Comparison of ENCODE assay signal across 12 cellular contexts in the genomic region with DNA sequence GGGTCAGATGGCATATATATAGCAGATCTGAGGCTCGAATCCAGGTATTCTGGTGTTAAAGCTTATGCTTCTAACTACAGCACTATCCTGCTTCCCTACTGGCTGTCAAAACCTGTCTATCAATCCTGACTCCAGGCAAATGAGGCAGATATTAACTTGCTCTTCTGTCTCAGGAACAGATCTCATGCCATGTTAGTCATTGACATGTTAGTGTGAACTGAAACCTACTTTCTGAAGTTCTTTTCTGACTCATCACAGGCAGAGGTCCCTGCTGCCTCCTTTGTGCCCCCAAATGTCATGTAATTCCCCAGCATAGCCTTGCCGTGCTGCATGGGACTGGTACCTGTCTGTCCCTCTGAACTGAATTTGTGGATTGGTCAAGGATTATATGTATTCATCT.
DNase-seq lines count a peak whose midpoint lies in the region; ATAC-seq, FAIRE-seq and TF ChIP-seq lines count a peak whose summit lies in the region.
"Had no signal": no experiment of that assay in that cellular context is flagged by ENCODE, and none has a peak within 500 bp of the region (broad histone marks: within the 10 kb centered on the region; RNA-seq: fewer than 3 reads in every experiment).

No MANE protein-coding gene starts in this region.

- no peaks in the 10 kb centered on the region for H3F3A ChIP-seq in GM23338 (replicated peaks; ENCODE audit: low read depth)

- H3K9me2 ChIP-seq in GM23338 (ENCODE audit: insufficient read depth): no peaks in the 10 kb centered on the region; the same call in 1 of the 2 replicates

- no peaks in the 10 kb centered on the region for H4K20me1 ChIP-seq in GM23338 (replicated peaks; ENCODE audit: insufficient read depth)

- H3K9me3 Mint-ChIP-seq in GM23338: peaks cover 10% of the 10 kb centered on the region; the same call in 2 of the 3 replicates
- H3K9me3 Mint-ChIP-seq: neural crest cell had no signal

- no peaks in the 10 kb centered on the region for H3K27me3 ChIP-seq in GM23338 (ENCODE audit: insufficient read depth)

- CTCF ChIA-PET in A549 (lab: Yijun Ruan, JAX): interaction anchor here (0.6 to 8.9 kb wide), 5 partner anchors 6 to 482 kb away, joined by 3 to 128 read pairs (median 7); no protein-coding TSS in a partner anchor

- no peak for TF ChIP-seq RAD21 in A549 (conservative IDR thresholded peaks at IDR 0.05 in 1 of 2, IDR thresholded peaks at IDR 0.05 in 1 of 2)

- no peak for TF ChIP-seq EP300 in A549 (IDR thresholded peaks at IDR 0.05)

- DNase-seq in A549 (ENCODE audit: low read depth in 1 of 2, low spot score in 1 of 2) (no peak), choroid plexus epithelial cell (ENCODE audit: low read depth) (peak; percentile 39), NCI-H774 (lab: John Stamatoyannopoulos, UW) (no peak), NCI-H524 treated with DMSO at 0.1 percent for 48 hours (lab: John Stamatoyannopoulos, UW) (no peak), GM23338 (ENCODE audit: low spot score) (no peak)
- DNase-seq: NCI-H1436 had no signal

- H3K27me3 Mint-ChIP-seq in GM23338 (ENCODE audit: insufficient read depth, low read depth, poor library complexity): peaks cover 7% of the 10 kb centered on the region

- 54% methylated on average over 2 of the region's 2 CpGs for WGBS in A549 (ENCODE audit: missing lambda C conversion rate)

- no peak overlapping the region for H2AFZ ChIP-seq in GM23338

- POLR2A ChIA-PET in A549 (lab: Yijun Ruan, JAX): interaction anchor here (0.6 kb wide), 1 partner anchor 101 kb away, joined by 4 read pairs; no protein-coding TSS in a partner anchor

- H3K4me1 ChIP-seq in A549 (peaks cover 27% of the 10 kb centered on the region), GM23338 (ENCODE audit: insufficient read depth) (no peaks in the 10 kb centered on the region)

- FAIRE-seq in A549 (lab: Jason Lieb, UNC): peak; percentile 36

- H3K4me3 Mint-ChIP-seq in GM23338: no peak overlapping the region
- H3K4me3 Mint-ChIP-seq: activated T-helper 1 cell treated with anti-CD3 and anti-CD28 coated beads, Interleukin-12 subunit alpha, Interleukin-12 subunit beta, Interleukin-2, Interleukin-4 antibody, amounts not matched to agents 30 ng/mL and 10 ng/mL and 1 ng/mL, durations not matched to agents 14 hours and 24 hours and 36 hours; CD14-positive monocyte; neural crest cell had no signal

- H3K36me3 ChIP-seq in GM23338 (ENCODE audit: insufficient read depth): no peaks in the 10 kb centered on the region

- no peak for TF ChIP-seq POLR2A in A549 (IDR thresholded peaks at IDR 0.05; ENCODE audit: low read length)

- H3K36me3 Mint-ChIP-seq in GM23338 (ENCODE audit: low read depth): peaks cover 5% of the 10 kb centered on the region; the same call in 1 of the 3 replicates
- H3K36me3 Mint-ChIP-seq: CD14-positive monocyte had no signal

- TF ChIP-seq CTCF in A549 (IDR thresholded peaks at IDR 0.05) (no peak), choroid plexus epithelial cell (conservative IDR thresholded peaks at IDR 0.05; ENCODE audit: low read depth, low read length) (no peak), GM23338 (conservative IDR thresholded peaks at IDR 0.05; ENCODE audit: low read depth in 2 of 2) (no peak)

- no peak overlapping the region for H3K4me3 ChIP-seq in A549
- H3K4me3 ChIP-seq in choroid plexus epithelial cell (ENCODE audit: low read depth, low read length): no peak overlapping the region
- H3K4me3 ChIP-seq in GM23338: no peak overlapping the region

- H3K4me2 ChIP-seq in A549: 0 out of 3 replicates have a peak overlapping the region, but pooled peaks have one; percentile 0
- H3K4me2 ChIP-seq in GM23338: no peak overlapping the region

- ATAC-seq in A549 (peak; percentile 19 to 30; a peak in 4 of 6 replicates), GM18861 (IDR thresholded peaks at IDR 0.05; ENCODE audit: unreplicated experiment) (peak; percentile 67), HG03432 (IDR thresholded peaks at IDR 0.05; ENCODE audit: unreplicated experiment) (peak; percentile 64), HG02870 (IDR thresholded peaks at IDR 0.05; ENCODE audit: unreplicated experiment) (no peak), GM23338 (no peak)

- H3K4me1 Mint-ChIP-seq in GM23338: peaks cover 3% of the 10 kb centered on the region; the same call in 1 of the 3 replicates
- H3K4me1 Mint-ChIP-seq: neural crest cell had no signal

- H3K9me3 ChIP-seq in A549: peaks cover 21% of the 10 kb centered on the region

- H3K79me2 ChIP-seq in GM23338 (replicated peaks; ENCODE audit: insufficient read depth): no peaks in the 10 kb centered on the region

- H3K27ac ChIP-seq in A549 (peak overlapping the region; percentile 2 to 64; a peak in 4 of 6 replicates), GM23338 (ENCODE audit: low read depth) (no peak overlapping the region)

- no peak overlapping the region for H3K27ac Mint-ChIP-seq in GM23338
- H3K27ac Mint-ChIP-seq: activated T-helper 1 cell treated with anti-CD3 and anti-CD28 coated beads, Interleukin-12 subunit alpha, Interleukin-12 subunit beta, Interleukin-2, Interleukin-4 antibody, amounts not matched to agents 30 ng/mL and 10 ng/mL and 1 ng/mL, durations not matched to agents 14 hours and 24 hours and 36 hours had no signal

TF ChIP-seq in A549, 52 proteins besides CTCF, POLR2A, EP300 and RAD21:
- TF ChIP-seq FOSL2 (IDR thresholded peaks at IDR 0.05) (no peak), FOSL2 (CRISPR knock-in tag; IDR thresholded peaks at IDR 0.05) (peak; percentile 38; the same call in 1 of the 2 replicates), NPAS2 (CRISPR knock-in tag; IDR thresholded peaks at IDR 0.05; ENCODE audit: borderline replicate concordance) (no peak)

TF ChIP-seq in GM23338, 12 proteins besides CTCF, POLR2A, EP300 and RAD21 (continues in another document):
- no peak for TF ChIP-seq ZNF331 (CRISPR knock-in tag; IDR thresholded peaks at IDR 0.05; ENCODE audit: low read depth)
- TF ChIP-seq ZNF114 (CRISPR knock-in tag; IDR thresholded peaks at IDR 0.05): no peak
- no peak for TF ChIP-seq CREB1 (CRISPR knock-in tag; IDR thresholded peaks at IDR 0.05; ENCODE audit: low read depth)
- no peak for TF ChIP-seq JUNB (IDR thresholded peaks at IDR 0.05; ENCODE audit: unreplicated experiment)
- no peak for TF ChIP-seq NANOG (IDR thresholded peaks at IDR 0.05; ENCODE audit: borderline replicate concordance)
- TF ChIP-seq STAT1 (IDR thresholded peaks at IDR 0.05; ENCODE audit: unreplicated experiment): no peak
- TF ChIP-seq POLR2AphosphoS5 (IDR thresholded peaks at IDR 0.05; ENCODE audit: low read depth): no peak
- TF ChIP-seq, protein P1, sequence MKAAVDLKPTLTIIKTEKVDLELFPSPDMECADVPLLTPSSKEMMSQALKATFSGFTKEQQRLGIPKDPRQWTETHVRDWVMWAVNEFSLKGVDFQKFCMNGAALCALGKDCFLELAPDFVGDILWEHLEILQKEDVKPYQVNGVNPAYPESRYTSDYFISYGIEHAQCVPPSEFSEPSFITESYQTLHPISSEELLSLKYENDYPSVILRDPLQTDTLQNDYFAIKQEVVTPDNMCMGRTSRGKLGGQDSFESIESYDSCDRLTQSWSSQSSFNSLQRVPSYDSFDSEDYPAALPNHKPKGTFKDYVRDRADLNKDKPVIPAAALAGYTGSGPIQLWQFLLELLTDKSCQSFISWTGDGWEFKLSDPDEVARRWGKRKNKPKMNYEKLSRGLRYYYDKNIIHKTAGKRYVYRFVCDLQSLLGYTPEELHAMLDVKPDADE (IDR thresholded peaks at IDR 0.05): no peak
- TF ChIP-seq EZH2phosphoT487 (IDR thresholded peaks at IDR 0.05; ENCODE audit: unreplicated experiment): no peak

Comparison
In these comparisons a context has a peak if more than half of its experiments do, and no peak if none do; other contexts are left out.
1. ATAC-seq: peak in A549 (2 of 2), GM18861 (single experiment) and HG03432 (single experiment); none in HG02870 (single experiment) and GM23338 (single experiment).